Comparison of ENCODE assay signal across 1 cellular context in the genomic region with DNA sequence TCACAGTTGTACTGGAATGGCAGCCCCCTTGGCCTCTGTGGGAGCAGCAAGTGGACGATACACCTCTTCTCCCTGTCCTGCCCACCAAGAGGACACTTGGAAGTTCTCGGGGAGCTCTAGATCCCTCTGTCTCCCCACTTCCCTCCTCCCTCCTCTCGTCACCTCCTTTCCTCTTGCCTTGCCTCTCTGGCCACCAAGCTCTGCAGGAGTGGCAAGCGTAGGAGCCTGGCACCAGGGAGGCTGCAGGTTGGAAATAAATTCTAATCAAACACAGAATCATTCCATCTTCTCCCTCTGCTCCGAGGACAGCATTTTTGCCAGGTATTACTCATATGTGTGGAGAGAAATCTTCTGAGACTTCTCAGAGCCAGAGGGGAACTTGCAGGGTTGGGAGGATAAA.
TF ChIP-seq lines count a peak whose summit lies in the region.

No MANE protein-coding gene starts in this region.

TF ChIP-seq in SK-N-SH, 30 proteins besides CTCF, POLR2A, EP300 and RAD21:
- TF ChIP-seq, protein P1, sequence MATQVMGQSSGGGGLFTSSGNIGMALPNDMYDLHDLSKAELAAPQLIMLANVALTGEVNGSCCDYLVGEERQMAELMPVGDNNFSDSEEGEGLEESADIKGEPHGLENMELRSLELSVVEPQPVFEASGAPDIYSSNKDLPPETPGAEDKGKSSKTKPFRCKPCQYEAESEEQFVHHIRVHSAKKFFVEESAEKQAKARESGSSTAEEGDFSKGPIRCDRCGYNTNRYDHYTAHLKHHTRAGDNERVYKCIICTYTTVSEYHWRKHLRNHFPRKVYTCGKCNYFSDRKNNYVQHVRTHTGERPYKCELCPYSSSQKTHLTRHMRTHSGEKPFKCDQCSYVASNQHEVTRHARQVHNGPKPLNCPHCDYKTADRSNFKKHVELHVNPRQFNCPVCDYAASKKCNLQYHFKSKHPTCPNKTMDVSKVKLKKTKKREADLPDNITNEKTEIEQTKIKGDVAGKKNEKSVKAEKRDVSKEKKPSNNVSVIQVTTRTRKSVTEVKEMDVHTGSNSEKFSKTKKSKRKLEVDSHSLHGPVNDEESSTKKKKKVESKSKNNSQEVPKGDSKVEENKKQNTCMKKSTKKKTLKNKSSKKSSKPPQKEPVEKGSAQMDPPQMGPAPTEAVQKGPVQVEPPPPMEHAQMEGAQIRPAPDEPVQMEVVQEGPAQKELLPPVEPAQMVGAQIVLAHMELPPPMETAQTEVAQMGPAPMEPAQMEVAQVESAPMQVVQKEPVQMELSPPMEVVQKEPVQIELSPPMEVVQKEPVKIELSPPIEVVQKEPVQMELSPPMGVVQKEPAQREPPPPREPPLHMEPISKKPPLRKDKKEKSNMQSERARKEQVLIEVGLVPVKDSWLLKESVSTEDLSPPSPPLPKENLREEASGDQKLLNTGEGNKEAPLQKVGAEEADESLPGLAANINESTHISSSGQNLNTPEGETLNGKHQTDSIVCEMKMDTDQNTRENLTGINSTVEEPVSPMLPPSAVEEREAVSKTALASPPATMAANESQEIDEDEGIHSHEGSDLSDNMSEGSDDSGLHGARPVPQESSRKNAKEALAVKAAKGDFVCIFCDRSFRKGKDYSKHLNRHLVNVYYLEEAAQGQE (IDR thresholded peaks at IDR 0.05; ENCODE audit: low read depth, low read length) = no peak
- TF ChIP-seq FOXM1 (IDR thresholded peaks at IDR 0.05; ENCODE audit: low read depth) = no peak
- TF ChIP-seq, protein P2, sequence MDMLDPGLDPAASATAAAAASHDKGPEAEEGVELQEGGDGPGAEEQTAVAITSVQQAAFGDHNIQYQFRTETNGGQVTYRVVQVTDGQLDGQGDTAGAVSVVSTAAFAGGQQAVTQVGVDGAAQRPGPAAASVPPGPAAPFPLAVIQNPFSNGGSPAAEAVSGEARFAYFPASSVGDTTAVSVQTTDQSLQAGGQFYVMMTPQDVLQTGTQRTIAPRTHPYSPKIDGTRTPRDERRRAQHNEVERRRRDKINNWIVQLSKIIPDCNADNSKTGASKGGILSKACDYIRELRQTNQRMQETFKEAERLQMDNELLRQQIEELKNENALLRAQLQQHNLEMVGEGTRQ (IDR thresholded peaks at IDR 0.05; ENCODE audit: borderline replicate concordance, low read depth, low read length) = no peak
- no peak for TF ChIP-seq SMC3 (IDR thresholded peaks at IDR 0.05; ENCODE audit: low read depth, low read length)
- no peak for TF ChIP-seq GATA2 (CRISPR knock-in tag; IDR thresholded peaks at IDR 0.05)
- TF ChIP-seq, protein P3, sequence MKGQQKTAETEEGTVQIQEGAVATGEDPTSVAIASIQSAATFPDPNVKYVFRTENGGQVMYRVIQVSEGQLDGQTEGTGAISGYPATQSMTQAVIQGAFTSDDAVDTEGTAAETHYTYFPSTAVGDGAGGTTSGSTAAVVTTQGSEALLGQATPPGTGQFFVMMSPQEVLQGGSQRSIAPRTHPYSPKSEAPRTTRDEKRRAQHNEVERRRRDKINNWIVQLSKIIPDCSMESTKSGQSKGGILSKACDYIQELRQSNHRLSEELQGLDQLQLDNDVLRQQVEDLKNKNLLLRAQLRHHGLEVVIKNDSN (IDR thresholded peaks at IDR 0.05; ENCODE audit: borderline replicate concordance, low read depth) = no peak
- no peak for TF ChIP-seq MXI1 (IDR thresholded peaks at IDR 0.05; ENCODE audit: low read depth, low read length)
- TF ChIP-seq POLR2AphosphoS5 (IDR thresholded peaks at IDR 0.05; ENCODE audit: low read depth, low read length) = no peak
- TF ChIP-seq, protein P4, sequence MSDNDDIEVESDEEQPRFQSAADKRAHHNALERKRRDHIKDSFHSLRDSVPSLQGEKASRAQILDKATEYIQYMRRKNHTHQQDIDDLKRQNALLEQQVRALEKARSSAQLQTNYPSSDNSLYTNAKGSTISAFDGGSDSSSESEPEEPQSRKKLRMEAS (IDR thresholded peaks at IDR 0.05; ENCODE audit: low read depth) = no peak
- no peak for TF ChIP-seq SIN3A (IDR thresholded peaks at IDR 0.05; ENCODE audit: borderline replicate concordance, low read depth, low read length)
- no peak for TF ChIP-seq RCOR1 (IDR thresholded peaks at IDR 0.05; ENCODE audit: low read length)
- no peak for TF ChIP-seq NRF1 (IDR thresholded peaks at IDR 0.05; ENCODE audit: low read depth, low read length)
- no peak for TF ChIP-seq NFIC (IDR thresholded peaks at IDR 0.05; ENCODE audit: borderline replicate concordance)
- no peak for TF ChIP-seq YY1 (IDR thresholded peaks at IDR 0.05; ENCODE audit: low read depth)
- TF ChIP-seq EZH2phosphoT487 (IDR thresholded peaks at IDR 0.05; ENCODE audit: borderline replicate concordance, low read depth) = no peak
- no peak for TF ChIP-seq TEAD4 (IDR thresholded peaks at IDR 0.05; ENCODE audit: borderline replicate concordance, insufficient read depth)
- TF ChIP-seq, protein P5, sequence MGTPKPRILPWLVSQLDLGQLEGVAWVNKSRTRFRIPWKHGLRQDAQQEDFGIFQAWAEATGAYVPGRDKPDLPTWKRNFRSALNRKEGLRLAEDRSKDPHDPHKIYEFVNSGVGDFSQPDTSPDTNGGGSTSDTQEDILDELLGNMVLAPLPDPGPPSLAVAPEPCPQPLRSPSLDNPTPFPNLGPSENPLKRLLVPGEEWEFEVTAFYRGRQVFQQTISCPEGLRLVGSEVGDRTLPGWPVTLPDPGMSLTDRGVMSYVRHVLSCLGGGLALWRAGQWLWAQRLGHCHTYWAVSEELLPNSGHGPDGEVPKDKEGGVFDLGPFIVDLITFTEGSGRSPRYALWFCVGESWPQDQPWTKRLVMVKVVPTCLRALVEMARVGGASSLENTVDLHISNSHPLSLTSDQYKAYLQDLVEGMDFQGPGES (IDR thresholded peaks at IDR 0.05; ENCODE audit: low read depth, low read length) = no peak
- TF ChIP-seq GABPA (IDR thresholded peaks at IDR 0.05; ENCODE audit: low read depth) = no peak
